Comparison of ENCODE assay signal across 8 cellular contexts in genomic region chr2:66574701-66575624, GRCh38.
DNase-seq lines count a peak whose midpoint lies in the region; ATAC-seq and TF ChIP-seq lines count a peak whose summit lies in the region.

No MANE protein-coding gene starts in this region.

- peaks cover 33% of the 10 kb centered on the region for H3K27me3 ChIP-seq in neuron (ENCODE audit: insufficient read depth, low read length)
- H3K27me3 ChIP-seq in CD4-positive, alpha-beta T cell (ENCODE audit: control insufficient read depth, insufficient read depth, low read length) = peaks cover 68% of the 10 kb centered on the region

- H3K36me3 Mint-ChIP-seq in WTC11 = no peaks in the 10 kb centered on the region
- H3K36me3 Mint-ChIP-seq in CD4-positive, alpha-beta T cell (ENCODE audit: low read depth) = no peaks in the 10 kb centered on the region

- no peak for TF ChIP-seq CTCF in WTC11 (IDR thresholded peaks at IDR 0.05)
- no peak for TF ChIP-seq CTCF in CD4-positive, alpha-beta T cell (IDR thresholded peaks at IDR 0.05)

- H3K27ac ChIP-seq in CD4-positive, alpha-beta T cell (ENCODE audit: low read depth, low read length) = no peak overlapping the region

- CTCF ChIA-PET in WTC11 (lab: Charles Lee) = interaction anchor here (0.6 to 7.1 kb wide), 15 partner anchors 8 to 954 kb away, joined by 3 to 81 read pairs (median 4); partner anchors contain the start of gene MEIS1
- CTCF ChIA-PET in CD4-positive, alpha-beta T cell (lab: Charles Lee) = no interaction called here

- peak overlapping the region; percentile 82 for H3K4me3 Mint-ChIP-seq in WTC11
- no peak overlapping the region for H3K4me3 Mint-ChIP-seq in CD4-positive, alpha-beta T cell

- ATAC-seq in WTC11 = peak; percentile 14
- ATAC-seq in CD4-positive, alpha-beta T cell (ENCODE audit: poor library complexity) = no peak
- no peak for ATAC-seq in GM21381 (IDR thresholded peaks at IDR 0.05; ENCODE audit: unreplicated experiment)
- ATAC-seq in GM18519 (IDR thresholded peaks at IDR 0.05; ENCODE audit: low FRiP score, unreplicated experiment) = no peak

- no peaks in the 10 kb centered on the region for H3K9me3 ChIP-seq in neuron (ENCODE audit: low read length)
- H3K9me3 ChIP-seq in CD4-positive, alpha-beta T cell (ENCODE audit: control insufficient read depth, low read length) = no peaks in the 10 kb centered on the region

- H3K27me3 Mint-ChIP-seq in WTC11 (ENCODE audit: low read depth) = peaks cover 17% of the 10 kb centered on the region
- H3K27me3 Mint-ChIP-seq in CD4-positive, alpha-beta T cell = peaks cover 66% of the 10 kb centered on the region

- peak; percentile 58 for DNase-seq in GM04504 (ENCODE audit: low read depth)
- DNase-seq in NCI-H1694 treated with DMSO at 0.1 percent for 48 hours (lab: John Stamatoyannopoulos, UW) = peak; percentile 84
- peak; percentile 79 for DNase-seq in WTC11 (ENCODE audit: low spot score)
- DNase-seq in glomerular visceral epithelial cell (ENCODE audit: extremely low spot score) = peak; percentile 63
- DNase-seq in CD4-positive, alpha-beta T cell = no peak

- no peaks in the 10 kb centered on the region for H3K9me3 Mint-ChIP-seq in WTC11
- no peaks in the 10 kb centered on the region for H3K9me3 Mint-ChIP-seq in CD4-positive, alpha-beta T cell

- peak overlapping the region; percentile 60 for H3K4me3 ChIP-seq in neuron (ENCODE audit: low read length)

- peak overlapping the region; percentile 8 for H2AFZ ChIP-seq in neuron (ENCODE audit: low read depth, low read length)

- intact Hi-C loops in CD4-positive, alpha-beta T cell (cut with DNase I, micrococcal nuclease) = no loop called here

- H3K4me1 ChIP-seq in neuron (ENCODE audit: insufficient read depth, low read length) = peaks cover 73% of the 10 kb centered on the region

- POLR2A ChIA-PET in WTC11 (lab: Charles Lee) = interaction anchor here (0.6 kb wide), 1 partner anchor 161 kb away, joined by 3 read pairs; no protein-coding TSS in a partner anchor
- POLR2A ChIA-PET in CD4-positive, alpha-beta T cell (lab: Charles Lee) = no interaction called here

- peaks cover 39% of the 10 kb centered on the region for H3K4me1 Mint-ChIP-seq in WTC11
- H3K4me1 Mint-ChIP-seq in CD4-positive, alpha-beta T cell (ENCODE audit: low read depth) = peaks cover 8% of the 10 kb centered on the region

- H3K36me3 ChIP-seq in neuron (ENCODE audit: insufficient read depth, low read length) = peaks cover 14% of the 10 kb centered on the region

- H3K27ac Mint-ChIP-seq in WTC11 = no peak overlapping the region; the same call in 1 of the 2 replicates
- no peak overlapping the region for H3K27ac Mint-ChIP-seq in CD4-positive, alpha-beta T cell

TF ChIP-seq in WTC11, 78 proteins besides CTCF, POLR2A, EP300 and RAD21:
- TF ChIP-seq ZNF232 (CRISPR knock-in tag; IDR thresholded peaks at IDR 0.05) (no peak), SMAD3 (CRISPR knock-in tag; IDR thresholded peaks at IDR 0.05; ENCODE audit: borderline replicate concordance) (no peak), CBFB (CRISPR knock-in tag; IDR thresholded peaks at IDR 0.05; ENCODE audit: low read depth) (no peak), TCF7 (CRISPR knock-in tag; IDR thresholded peaks at IDR 0.05; ENCODE audit: low read depth) (no peak), KAT7 (CRISPR knock-in tag; IDR thresholded peaks at IDR 0.05; ENCODE audit: borderline replicate concordance) (no peak), FOXP1 (CRISPR knock-in tag; IDR thresholded peaks at IDR 0.05; ENCODE audit: borderline replicate concordance) (no peak), ELF4 (CRISPR knock-in tag; IDR thresholded peaks at IDR 0.05; ENCODE audit: low read depth) (no peak), ERG (CRISPR knock-in tag; IDR thresholded peaks at IDR 0.05) (no peak), ZNF512 (CRISPR knock-in tag; IDR thresholded peaks at IDR 0.05; ENCODE audit: borderline replicate concordance) (no peak)
- TF ChIP-seq, protein P1, sequence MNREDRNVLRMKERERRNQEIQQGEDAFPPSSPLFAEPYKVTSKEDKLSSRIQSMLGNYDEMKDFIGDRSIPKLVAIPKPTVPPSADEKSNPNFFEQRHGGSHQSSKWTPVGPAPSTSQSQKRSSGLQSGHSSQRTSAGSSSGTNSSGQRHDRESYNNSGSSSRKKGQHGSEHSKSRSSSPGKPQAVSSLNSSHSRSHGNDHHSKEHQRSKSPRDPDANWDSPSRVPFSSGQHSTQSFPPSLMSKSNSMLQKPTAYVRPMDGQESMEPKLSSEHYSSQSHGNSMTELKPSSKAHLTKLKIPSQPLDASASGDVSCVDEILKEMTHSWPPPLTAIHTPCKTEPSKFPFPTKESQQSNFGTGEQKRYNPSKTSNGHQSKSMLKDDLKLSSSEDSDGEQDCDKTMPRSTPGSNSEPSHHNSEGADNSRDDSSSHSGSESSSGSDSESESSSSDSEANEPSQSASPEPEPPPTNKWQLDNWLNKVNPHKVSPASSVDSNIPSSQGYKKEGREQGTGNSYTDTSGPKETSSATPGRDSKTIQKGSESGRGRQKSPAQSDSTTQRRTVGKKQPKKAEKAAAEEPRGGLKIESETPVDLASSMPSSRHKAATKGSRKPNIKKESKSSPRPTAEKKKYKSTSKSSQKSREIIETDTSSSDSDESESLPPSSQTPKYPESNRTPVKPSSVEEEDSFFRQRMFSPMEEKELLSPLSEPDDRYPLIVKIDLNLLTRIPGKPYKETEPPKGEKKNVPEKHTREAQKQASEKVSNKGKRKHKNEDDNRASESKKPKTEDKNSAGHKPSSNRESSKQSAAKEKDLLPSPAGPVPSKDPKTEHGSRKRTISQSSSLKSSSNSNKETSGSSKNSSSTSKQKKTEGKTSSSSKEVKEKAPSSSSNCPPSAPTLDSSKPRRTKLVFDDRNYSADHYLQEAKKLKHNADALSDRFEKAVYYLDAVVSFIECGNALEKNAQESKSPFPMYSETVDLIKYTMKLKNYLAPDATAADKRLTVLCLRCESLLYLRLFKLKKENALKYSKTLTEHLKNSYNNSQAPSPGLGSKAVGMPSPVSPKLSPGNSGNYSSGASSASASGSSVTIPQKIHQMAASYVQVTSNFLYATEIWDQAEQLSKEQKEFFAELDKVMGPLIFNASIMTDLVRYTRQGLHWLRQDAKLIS (CRISPR knock-in tag; IDR thresholded peaks at IDR 0.05; ENCODE audit: borderline replicate concordance) = no peak
- TF ChIP-seq, protein P2, sequence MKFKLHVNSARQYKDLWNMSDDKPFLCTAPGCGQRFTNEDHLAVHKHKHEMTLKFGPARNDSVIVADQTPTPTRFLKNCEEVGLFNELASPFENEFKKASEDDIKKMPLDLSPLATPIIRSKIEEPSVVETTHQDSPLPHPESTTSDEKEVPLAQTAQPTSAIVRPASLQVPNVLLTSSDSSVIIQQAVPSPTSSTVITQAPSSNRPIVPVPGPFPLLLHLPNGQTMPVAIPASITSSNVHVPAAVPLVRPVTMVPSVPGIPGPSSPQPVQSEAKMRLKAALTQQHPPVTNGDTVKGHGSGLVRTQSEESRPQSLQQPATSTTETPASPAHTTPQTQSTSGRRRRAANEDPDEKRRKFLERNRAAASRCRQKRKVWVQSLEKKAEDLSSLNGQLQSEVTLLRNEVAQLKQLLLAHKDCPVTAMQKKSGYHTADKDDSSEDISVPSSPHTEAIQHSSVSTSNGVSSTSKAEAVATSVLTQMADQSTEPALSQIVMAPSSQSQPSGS (CRISPR knock-in tag; IDR thresholded peaks at IDR 0.05; ENCODE audit: borderline replicate concordance, low read depth) = no peak
- TF ChIP-seq, protein P3, sequence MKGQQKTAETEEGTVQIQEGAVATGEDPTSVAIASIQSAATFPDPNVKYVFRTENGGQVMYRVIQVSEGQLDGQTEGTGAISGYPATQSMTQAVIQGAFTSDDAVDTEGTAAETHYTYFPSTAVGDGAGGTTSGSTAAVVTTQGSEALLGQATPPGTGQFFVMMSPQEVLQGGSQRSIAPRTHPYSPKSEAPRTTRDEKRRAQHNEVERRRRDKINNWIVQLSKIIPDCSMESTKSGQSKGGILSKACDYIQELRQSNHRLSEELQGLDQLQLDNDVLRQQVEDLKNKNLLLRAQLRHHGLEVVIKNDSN (CRISPR knock-in tag; IDR thresholded peaks at IDR 0.05) = no peak

Comparison
In these comparisons a context has a peak if more than half of its experiments do, and no peak if none do; other contexts are left out.
1. DNase-seq: peak in GM04504 (single experiment), NCI-H1694 treated with DMSO at 0.1 percent for 48 hours (single experiment), WTC11 (single experiment) and glomerular visceral epithelial cell (single experiment); none in CD4-positive, alpha-beta T cell (0 of 10).